9 cellular contexts compared by ENCODE assay signal in genomic region chr17:50686494-50687199, GRCh38. TPM values are rescaled to one million over a fixed set of nuclear protein-coding genes. Genes with fewer than 3 reads are reported as not detected.
DNase-seq lines count a peak whose midpoint lies in the region; ATAC-seq lines count a peak whose summit lies in the region.
"Had no signal": no experiment of that assay in that cellular context is flagged by ENCODE, and none has a peak within 500 bp of the region (broad histone marks: within the 10 kb centered on the region; RNA-seq: fewer than 3 reads in every experiment).

No MANE protein-coding gene starts in this region.

- DNase-seq in NCI-H510A treated with DMSO at 0.1 percent for 48 hours (lab: John Stamatoyannopoulos, UW) (peak; percentile 50), NCI-H510A (lab: John Stamatoyannopoulos, UW) (no peak), dermis blood vessel endothelial cell (peak; percentile 62), medulla oblongata (ENCODE audit: extremely low spot score) (peak; percentile 68), MV-4-11 (lab: John Stamatoyannopoulos, UW) (no peak), NCI-H2227 treated with DMSO at 0.1 percent for 48 hours (lab: John Stamatoyannopoulos, UW) (no peak), NCI-H1694 (lab: John Stamatoyannopoulos, UW) (no peak)
- DNase-seq: NCI-H524 had no signal

- no peak for ATAC-seq in GM18867 (IDR thresholded peaks at IDR 0.05; ENCODE audit: unreplicated experiment)

RNA-seq across cellular contexts. Expression of gene ANKRD40, which starts 21.1 kb away (rescaled TPM):
- 33.2 and 35.4 TPM in 2 replicates for total RNA-seq in dermis blood vessel endothelial cell

RNA-seq across cellular contexts. Expression of gene LUC7L3, which starts 32.8 kb away (rescaled TPM):
- 21.4 and 31.5 TPM in 2 replicates for total RNA-seq in dermis blood vessel endothelial cell

RNA-seq across cellular contexts. Expression of gene ABCC3, which starts 52.0 kb away (rescaled TPM):
- 1.3 and 2.7 TPM in 2 replicates for total RNA-seq in dermis blood vessel endothelial cell

Comparison
In these comparisons a context has a peak if more than half of its experiments do, and no peak if none do; other contexts are left out.
1. DNase-seq: peak in NCI-H510A treated with DMSO at 0.1 percent for 48 hours (single experiment), dermis blood vessel endothelial cell (single experiment) and medulla oblongata (single experiment); none in NCI-H510A (single experiment), MV-4-11 (single experiment), NCI-H2227 treated with DMSO at 0.1 percent for 48 hours (single experiment) and NCI-H1694 (single experiment).